ENCODE assay signal across 2 cellular contexts in genomic region chr11:117824571-117825537, GRCh38.
TF ChIP-seq lines count a peak whose summit lies in the region.

Gene FXYD2, minus strand, starts transcription at chr11:117824744. Its CDS starts 66 bp downstream, at chr11:117824678.

TF ChIP-seq in K562, 482 proteins besides CTCF, POLR2A, EP300 and RAD21:
- TF ChIP-seq CEBPG (CRISPR knock-in tag; IDR thresholded peaks at IDR 0.05) = 0 out of 2 replicates have a peak, but pooled peaks have one; percentile 41
- peak in 1 of 2 experiments; percentile 48; a peak in 2 of 4 replicates for TF ChIP-seq CEBPG (tag; conservative IDR thresholded peaks at IDR 0.05 in 1 of 2, IDR thresholded peaks at IDR 0.05 in 1 of 2)
- TF ChIP-seq CEBPB (tag; IDR thresholded peaks at IDR 0.05) = peak; percentile 72
- no peak for TF ChIP-seq ARID3B (CRISPR knock-in tag; IDR thresholded peaks at IDR 0.05; ENCODE audit: borderline replicate concordance)

TF ChIP-seq in HepG2, 621 proteins besides CTCF, POLR2A, EP300 and RAD21 (continues in another document):
- peak; percentile 46; the same call in 1 of the 2 replicates for TF ChIP-seq AHDC1 (CRISPR knock-in tag; IDR thresholded peaks at IDR 0.05; ENCODE audit: borderline replicate concordance)
- peak; percentile 69; the same call in 1 of the 2 replicates for TF ChIP-seq SMAD9 (CRISPR knock-in tag; IDR thresholded peaks at IDR 0.05)
- no peak for TF ChIP-seq ZBED4 (CRISPR knock-in tag; IDR thresholded peaks at IDR 0.05; ENCODE audit: borderline replicate concordance)
- TF ChIP-seq ZNF891 (CRISPR knock-in tag; IDR thresholded peaks at IDR 0.05) = no peak
- 0 out of 2 replicates have a peak, but pooled peaks have one; percentile 36 for TF ChIP-seq NKX3-1 (CRISPR knock-in tag; IDR thresholded peaks at IDR 0.05)
- TF ChIP-seq ZFP41 (CRISPR knock-in tag; IDR thresholded peaks at IDR 0.05; ENCODE audit: borderline replicate concordance) = no peak
- peak; percentile 41; the same call in 1 of the 2 replicates for TF ChIP-seq KDM5B (CRISPR knock-in tag; IDR thresholded peaks at IDR 0.05; ENCODE audit: borderline replicate concordance)
- 0 out of 2 replicates have a peak, but pooled peaks have one; percentile 34 for TF ChIP-seq ZBTB2 (CRISPR knock-in tag; IDR thresholded peaks at IDR 0.05; ENCODE audit: low read depth)
- TF ChIP-seq ZNF18 (CRISPR knock-in tag; IDR thresholded peaks at IDR 0.05; ENCODE audit: insufficient replicate concordance) = peak; percentile 86
- peak; percentile 42; the same call in 1 of the 2 replicates for TF ChIP-seq GATAD2A (CRISPR knock-in tag; IDR thresholded peaks at IDR 0.05)
- TF ChIP-seq FOXP4 (CRISPR knock-in tag; IDR thresholded peaks at IDR 0.05) = peak; percentile 35; the same call in 1 of the 2 replicates
- 0 out of 2 replicates have a peak, but pooled peaks have one; percentile 44 for TF ChIP-seq ZNF275 (CRISPR knock-in tag; IDR thresholded peaks at IDR 0.05; ENCODE audit: borderline replicate concordance)
- TF ChIP-seq HNF1A (IDR thresholded peaks at IDR 0.05; ENCODE audit: low read depth) = peak; percentile 66
- TF ChIP-seq HNF1A (CRISPR knock-in tag; IDR thresholded peaks at IDR 0.05; ENCODE audit: borderline replicate concordance) = peak; percentile 78; the same call in 1 of the 2 replicates
- TF ChIP-seq TBX2 (CRISPR knock-in tag; IDR thresholded peaks at IDR 0.05; ENCODE audit: borderline replicate concordance) = peak; percentile 54
- TF ChIP-seq ZNF274 (CRISPR knock-in tag; IDR thresholded peaks at IDR 0.05) = peak; percentile 67; the same call in 1 of the 2 replicates
- peak; percentile 50; the same call in 1 of the 2 replicates for TF ChIP-seq ZNF800 (CRISPR knock-in tag; IDR thresholded peaks at IDR 0.05)
- TF ChIP-seq POGK (CRISPR knock-in tag; conservative IDR thresholded peaks at IDR 0.05) = 0 out of 2 replicates have a peak, but pooled peaks have one; percentile 53
